In genomic region chr3:150681037-150681436, GRCh38 we compare ENCODE assay signal across 12 cellular contexts. TPM values are rescaled to one million over a fixed set of nuclear protein-coding genes. Genes with fewer than 3 reads are reported as not detected.
DNase-seq lines count a peak whose midpoint lies in the region; ATAC-seq, FAIRE-seq and TF ChIP-seq lines count a peak whose summit lies in the region.
"Had no signal": no experiment of that assay in that cellular context is flagged by ENCODE, and none has a peak within 500 bp of the region (broad histone marks: within the 10 kb centered on the region; RNA-seq: fewer than 3 reads in every experiment).

No MANE protein-coding gene starts in this region.

- peak; percentile 93 for FAIRE-seq in GM18507 (lab: Jason Lieb, UNC)

- H3K4me3 ChIP-seq in right atrium auricular region = no peak overlapping the region
- H3K4me3 ChIP-seq: dorsolateral prefrontal cortex, skin epidermis had no signal

- peaks cover 3 to 5% of the 10 kb centered on the region in 2 donors for H3K9me3 Mint-ChIP-seq in activated naive CD4-positive, alpha-beta T cell treated with anti-CD3 and anti-CD28 coated beads, Interleukin-2, amount 50 U/mL, for 72 hours

- H3K27ac Mint-ChIP-seq in activated naive CD4-positive, alpha-beta T cell treated with anti-CD3 and anti-CD28 coated beads, Interleukin-2, amount 50 U/mL, for 72 hours = peak overlapping the region in 1 of 2 donors; percentile 0

- TF ChIP-seq CTCF in omental fat pad (IDR thresholded peaks at IDR 0.05) (no peak), right atrium auricular region (IDR thresholded peaks at IDR 0.05) (no peak)

- no peaks in the 10 kb centered on the region for H3K4me1 ChIP-seq in right atrium auricular region

- H3K27me3 ChIP-seq in right atrium auricular region = no peaks in the 10 kb centered on the region
- H3K27me3 ChIP-seq: dorsolateral prefrontal cortex had no signal

- peaks cover 0 to 7% of the 10 kb centered on the region in 2 donors for H3K9me3 ChIP-seq in right atrium auricular region

- no peaks in the 10 kb centered on the region for H3K36me3 ChIP-seq in right atrium auricular region

- no peak for DNase-seq in GM18507 (ENCODE audit: extremely low spot score, insufficient read length, low read depth)
- DNase-seq in activated naive CD4-positive, alpha-beta T cell treated with anti-CD3 and anti-CD28 coated beads, Interleukin-2, amount 50 U/mL, for 72 hours (ENCODE audit: low spot score in 2 of 2) = no peak
- no peak for DNase-seq in omental fat pad (ENCODE audit: low spot score)
- no peak for DNase-seq in NCI-H2081 (lab: John Stamatoyannopoulos, UW)
- DNase-seq in right atrium auricular region (ENCODE audit: low spot score) = no peak
- no peak for DNase-seq in NCI-H1105 (lab: John Stamatoyannopoulos, UW)
- DNase-seq: dorsolateral prefrontal cortex, NCI-H2227 treated with DMSO at 0.1 percent for 48 hours had no signal

- ATAC-seq in GM21367 (IDR thresholded peaks at IDR 0.05; ENCODE audit: unreplicated experiment) (peak; percentile 94), HG03280 (IDR thresholded peaks at IDR 0.05; ENCODE audit: unreplicated experiment) (peak; percentile 92), omental fat pad (ENCODE audit: low FRiP score) (no peak)
- ATAC-seq in activated naive CD4-positive, alpha-beta T cell treated with anti-CD3 and anti-CD28 coated beads, Interleukin-2, amount 50 U/mL, for 72 hours = peak; percentile 99

- H3K27ac ChIP-seq in right atrium auricular region = no peak overlapping the region
- H3K27ac ChIP-seq: dorsolateral prefrontal cortex, skin epidermis had no signal

- peaks cover 4 to 16% of the 10 kb centered on the region in 2 donors for H3K36me3 Mint-ChIP-seq in activated naive CD4-positive, alpha-beta T cell treated with anti-CD3 and anti-CD28 coated beads, Interleukin-2, amount 50 U/mL, for 72 hours

RNA-seq across cellular contexts. Expression of gene ERICH6, which starts 22.7 kb away (rescaled TPM):
- total RNA-seq in activated naive CD4-positive, alpha-beta T cell treated with anti-CD3 and anti-CD28 coated beads, Interleukin-2, amount 50 U/mL, for 72 hours = not detected
- total RNA-seq in omental fat pad (not detected), right atrium auricular region (not detected)
- total RNA-seq: kidney epithelial cell had no signal
